In the genomic region with DNA sequence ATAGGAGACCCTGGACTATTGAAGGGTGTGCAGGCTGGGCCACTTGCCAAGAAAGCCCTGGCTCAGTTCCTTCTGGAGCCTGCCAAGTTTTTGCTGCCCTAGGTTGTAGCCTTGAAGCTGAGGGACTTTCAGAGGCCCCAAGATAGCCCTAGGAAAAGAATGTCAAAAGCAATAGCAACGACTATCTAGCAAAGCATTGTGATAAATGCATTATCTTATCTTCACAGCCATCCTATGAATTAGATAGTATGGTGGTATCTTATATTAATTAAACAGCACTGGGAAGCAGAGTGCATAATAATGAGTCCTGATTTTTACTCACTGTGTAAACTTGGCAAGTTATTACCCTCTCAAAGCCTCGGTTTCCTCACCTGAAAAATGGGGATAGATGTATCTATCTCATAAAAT, we compare ENCODE assay signal across 15 cellular contexts.
DNase-seq lines count a peak whose midpoint lies in the region; ATAC-seq and TF ChIP-seq lines count a peak whose summit lies in the region.
"Had no signal": no experiment of that assay in that cellular context is flagged by ENCODE, and none has a peak within 500 bp of the region (broad histone marks: within the 10 kb centered on the region; RNA-seq: fewer than 3 reads in every experiment).

No MANE protein-coding gene starts in this region.

- H3K79me2 ChIP-seq in GM23338 (replicated peaks; ENCODE audit: insufficient read depth), result no peaks in the 10 kb centered on the region
- H3K79me2 ChIP-seq in neural progenitor cell (ENCODE audit: low read depth), result no peaks in the 10 kb centered on the region

- no peak overlapping the region for H2AFZ ChIP-seq in GM23338
- H2AFZ ChIP-seq in neural progenitor cell (replicated peaks), result no peak overlapping the region

- H3K27ac ChIP-seq in thoracic aorta, result peak overlapping the region; percentile 18 to 42
- no peak overlapping the region for H3K27ac ChIP-seq in GM23338 (ENCODE audit: low read depth)
- no peak overlapping the region for H3K27ac ChIP-seq in neural progenitor cell

- H3K9me3 Mint-ChIP-seq in GM23338 (no peaks in the 10 kb centered on the region), neural progenitor cell (no peaks in the 10 kb centered on the region)
- H3K9me3 Mint-ChIP-seq: activated CD4-positive, alpha-beta T cell treated with anti-CD3 and anti-CD28 coated beads, Interleukin-2, amount 10 ng/mL, durations not matched to agents 24 days and 14 days; activated T-helper 17 cell treated with anti-CD3 and anti-CD28 coated beads, Interleukin-2, amount 50 U/mL, for 72 hours had no signal

- TF ChIP-seq CTCF in thoracic aorta (IDR thresholded peaks at IDR 0.05), result no peak
- TF ChIP-seq CTCF in GM23338 (conservative IDR thresholded peaks at IDR 0.05; ENCODE audit: low read depth in 2 of 2), result no peak
- no peak for TF ChIP-seq CTCF in neural progenitor cell (IDR thresholded peaks at IDR 0.05)

- H3K4me1 Mint-ChIP-seq in GM23338 (0 out of 3 replicates have a peak, but pooled peaks cover under 1% of the 10 kb centered on the region), neural progenitor cell (peaks cover 3% of the 10 kb centered on the region)
- H3K4me1 Mint-ChIP-seq: activated CD4-positive, alpha-beta T cell treated with anti-CD3 and anti-CD28 coated beads, Interleukin-2, amount 10 ng/mL, durations not matched to agents 24 days and 14 days; activated T-helper 17 cell treated with anti-CD3 and anti-CD28 coated beads, Interleukin-2, amount 50 U/mL, for 72 hours; naive thymus-derived CD8-positive, alpha-beta T cell had no signal

- H4K20me1 ChIP-seq in GM23338 (replicated peaks; ENCODE audit: insufficient read depth) (no peaks in the 10 kb centered on the region), neural progenitor cell (ENCODE audit: low read depth) (no peaks in the 10 kb centered on the region)

- no peak overlapping the region for H3K27ac Mint-ChIP-seq in GM23338
- H3K27ac Mint-ChIP-seq in neural progenitor cell, result no peak overlapping the region
- H3K27ac Mint-ChIP-seq: activated CD4-positive, alpha-beta T cell treated with anti-CD3 and anti-CD28 coated beads, Interleukin-2, amount 10 ng/mL, durations not matched to agents 24 days and 14 days; activated T-helper 17 cell treated with anti-CD3 and anti-CD28 coated beads, Interleukin-2, amount 50 U/mL, for 72 hours; naive thymus-derived CD8-positive, alpha-beta T cell had no signal

- no peak overlapping the region for H3K9ac ChIP-seq in neural progenitor cell

- no peaks in the 10 kb centered on the region for H3K27me3 Mint-ChIP-seq in GM23338 (ENCODE audit: insufficient read depth, low read depth, poor library complexity)
- H3K27me3 Mint-ChIP-seq in neural progenitor cell (ENCODE audit: insufficient read depth, low read depth), result peaks cover 11% of the 10 kb centered on the region
- H3K27me3 Mint-ChIP-seq: activated CD4-positive, alpha-beta T cell treated with anti-CD3 and anti-CD28 coated beads, Interleukin-2, amount 10 ng/mL, durations not matched to agents 24 days and 14 days; activated T-helper 17 cell treated with anti-CD3 and anti-CD28 coated beads, Interleukin-2, amount 50 U/mL, for 72 hours had no signal

- H3K4me3 Mint-ChIP-seq in GM23338 (no peak overlapping the region), neural progenitor cell (no peak overlapping the region)
- H3K4me3 Mint-ChIP-seq: activated CD4-positive, alpha-beta T cell treated with anti-CD3 and anti-CD28 coated beads, Interleukin-2, amount 10 ng/mL, durations not matched to agents 24 days and 14 days; activated T-helper 17 cell treated with anti-CD3 and anti-CD28 coated beads, Interleukin-2, amount 50 U/mL, for 72 hours; naive thymus-derived CD8-positive, alpha-beta T cell had no signal

- H3K36me3 ChIP-seq in thoracic aorta (no peaks in the 10 kb centered on the region), GM23338 (ENCODE audit: insufficient read depth) (no peaks in the 10 kb centered on the region), neural progenitor cell (no peaks in the 10 kb centered on the region)

- H3K27me3 ChIP-seq in thoracic aorta (replicated peaks; ENCODE audit: insufficient read depth) (no peaks in the 10 kb centered on the region), GM23338 (ENCODE audit: insufficient read depth) (no peaks in the 10 kb centered on the region), neural progenitor cell (no peaks in the 10 kb centered on the region)

- H3K9me3 ChIP-seq in thoracic aorta (no peaks in the 10 kb centered on the region), neural progenitor cell (ENCODE audit: low read depth) (no peaks in the 10 kb centered on the region)

- H3F3A ChIP-seq in GM23338 (replicated peaks; ENCODE audit: low read depth) (no peaks in the 10 kb centered on the region), neural progenitor cell (ENCODE audit: low read depth) (peaks cover 5% of the 10 kb centered on the region)

- H3K9me2 ChIP-seq in GM23338 (ENCODE audit: insufficient read depth), result no peaks in the 10 kb centered on the region

- H3K36me3 Mint-ChIP-seq in GM23338 (ENCODE audit: low read depth), result no peaks in the 10 kb centered on the region
- H3K36me3 Mint-ChIP-seq in neural progenitor cell, result no peaks in the 10 kb centered on the region
- H3K36me3 Mint-ChIP-seq: naive thymus-derived CD8-positive, alpha-beta T cell had no signal

- ATAC-seq in thoracic aorta (ENCODE audit: insufficient number of reproducible peaks, low FRiP score, low read depth), result no peak
- ATAC-seq in GM23338, result no peak
- ATAC-seq: activated T-helper 17 cell treated with anti-CD3 and anti-CD28 coated beads, Interleukin-2, amount 50 U/mL, for 72 hours; GM12878; naive thymus-derived CD8-positive, alpha-beta T cell had no signal

- H3K4me3 ChIP-seq in thoracic aorta (no peak overlapping the region), GM23338 (no peak overlapping the region), neural progenitor cell (no peak overlapping the region)
- H3K4me3 ChIP-seq: GM12878 had no signal

- DNase-seq in NCI-H345 (lab: John Stamatoyannopoulos, UW), result peak; percentile 14
- DNase-seq in NCI-H345 treated with DMSO at 0.1 percent for 48 hours (lab: John Stamatoyannopoulos, UW; ENCODE audit: unreplicated experiment), result no peak
- peak; percentile 82 for DNase-seq in astrocyte of the hippocampus (ENCODE audit: low read depth, low spot score)
- peak; percentile 16 for DNase-seq in kidney tubule cell (ENCODE audit: low spot score)
- DNase-seq in thoracic aorta (ENCODE audit: low spot score), result no peak
- DNase-seq in GM23338 (ENCODE audit: low spot score), result no peak
- no peak for DNase-seq in neural progenitor cell (ENCODE audit: low spot score)
- no peak for DNase-seq in activated CD8-positive, alpha-beta memory T cell treated with anti-CD3 and anti-CD28 coated beads, Interleukin-2, amount 50 U/mL, for 48 hours
- DNase-seq: activated CD4-positive, alpha-beta T cell treated with anti-CD3 and anti-CD28 coated beads, Interleukin-2, amount 10 ng/mL, durations not matched to agents 24 days and 14 days; central memory CD4-positive, alpha-beta T cell; erythroblast; naive thymus-derived CD8-positive, alpha-beta T cell; T-helper 1 cell had no signal

- peaks cover 13 to 27% of the 10 kb centered on the region in 2 donors for H3K4me1 ChIP-seq in thoracic aorta (ENCODE audit: control insufficient read depth in 1 of 2, low read depth in 2 of 2)
- H3K4me1 ChIP-seq in GM23338 (ENCODE audit: insufficient read depth), result no peaks in the 10 kb centered on the region
- H3K4me1 ChIP-seq in neural progenitor cell, result peaks cover 14% of the 10 kb centered on the region

- H3K4me2 ChIP-seq in GM23338 (no peak overlapping the region), neural progenitor cell (no peak overlapping the region)

TF ChIP-seq in GM23338, 12 proteins besides CTCF, POLR2A, EP300 and RAD21:
- TF ChIP-seq EZH2phosphoT487 (IDR thresholded peaks at IDR 0.05; ENCODE audit: unreplicated experiment) (no peak), EZH2 (IDR thresholded peaks at IDR 0.05; ENCODE audit: low read depth, unreplicated experiment) (no peak), STAT1 (IDR thresholded peaks at IDR 0.05; ENCODE audit: unreplicated experiment) (no peak), REST (IDR thresholded peaks at IDR 0.05; ENCODE audit: unreplicated experiment) (no peak), NANOG (IDR thresholded peaks at IDR 0.05; ENCODE audit: borderline replicate concordance) (no peak), POLR2AphosphoS5 (IDR thresholded peaks at IDR 0.05; ENCODE audit: low read depth) (no peak)

Comparison
In these comparisons a context has a peak if more than half of its experiments do, and no peak if none do; other contexts are left out.
1. DNase-seq: peak in NCI-H345 (single experiment), astrocyte of the hippocampus (single experiment) and kidney tubule cell (single experiment); none in NCI-H345 treated with DMSO at 0.1 percent for 48 hours (single experiment), thoracic aorta (single experiment), GM23338 (single experiment), neural progenitor cell (single experiment) and activated CD8-positive, alpha-beta memory T cell treated with anti-CD3 and anti-CD28 coated beads, Interleukin-2, amount 50 U/mL, for 48 hours (single experiment).
2. H3K27ac ChIP-seq: peak in thoracic aorta (2 of 2); none in GM23338 (single experiment) and neural progenitor cell (single experiment).